ENCODE assay signal across 12 cellular contexts in the genomic region with DNA sequence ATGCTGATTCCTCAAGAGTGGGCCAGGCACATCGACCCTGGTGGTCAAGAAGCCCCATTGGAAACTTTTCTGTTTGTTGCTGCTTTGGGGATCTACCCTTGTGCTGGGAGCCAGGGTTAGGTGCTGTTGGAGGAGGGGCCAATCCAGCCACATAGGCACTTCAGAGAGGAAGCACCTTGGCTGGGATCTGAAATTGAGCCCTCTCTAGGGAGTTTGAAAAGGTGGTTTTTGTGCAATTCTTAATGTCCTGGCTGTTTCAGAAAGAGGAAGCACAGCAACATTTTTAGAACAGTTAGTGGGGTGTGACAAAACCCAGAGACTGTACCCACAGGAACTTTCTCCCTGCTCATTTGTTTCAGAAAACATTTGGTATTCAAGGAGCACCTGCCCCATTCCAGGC. TPM values are rescaled to one million over a fixed set of nuclear protein-coding genes. Genes with fewer than 3 reads are reported as not detected.
DNase-seq lines count a peak whose midpoint lies in the region; ATAC-seq and TF ChIP-seq lines count a peak whose summit lies in the region.
"Had no signal": no experiment of that assay in that cellular context is flagged by ENCODE, and none has a peak within 500 bp of the region (broad histone marks: within the 10 kb centered on the region; RNA-seq: fewer than 3 reads in every experiment).

No MANE protein-coding gene starts in this region.

- 0 out of 2 replicates have a peak overlapping the region, but pooled peaks have one; percentile 16 for H2AFZ ChIP-seq in Loucy (ENCODE audit: low read length)

- H3K27me3 ChIP-seq in Loucy (ENCODE audit: insufficient read depth, low read length, poor library complexity, severe bottlenecking) (no peaks in the 10 kb centered on the region), uterus (no peaks in the 10 kb centered on the region)
- H3K27me3 ChIP-seq: vagina had no signal

- H3K9me3 ChIP-seq in Loucy (ENCODE audit: insufficient read depth, low read depth, low read length) (no peaks in the 10 kb centered on the region), uterus (no peaks in the 10 kb centered on the region)
- H3K9me3 ChIP-seq: vagina had no signal

- intact Hi-C loops in uterus (cut with DNase I; ENCODE audit: low total_unique reads) = no loop called here

- H3K36me3 ChIP-seq in Loucy (ENCODE audit: insufficient read depth, low read length) = no peaks in the 10 kb centered on the region
- no peaks in the 10 kb centered on the region for H3K36me3 ChIP-seq in uterus
- H3K36me3 ChIP-seq: vagina had no signal

- TF ChIP-seq POLR2A in uterus (IDR thresholded peaks at IDR 0.05) = no peak

- DNase-seq in AML-193 (lab: John Stamatoyannopoulos, UW) = peak; percentile 86
- DNase-seq in activated CD8-positive, alpha-beta memory T cell treated with anti-CD3 and anti-CD28 coated beads, Interleukin-2, amount 50 U/mL, for 4 hours = no peak
- no peak for DNase-seq in central memory CD4-positive, alpha-beta T cell
- no peak for DNase-seq in NCI-H1105 (lab: John Stamatoyannopoulos, UW)
- DNase-seq in uterus = no peak
- DNase-seq: midbrain, NCI-H2107 had no signal

- H3K4me3 ChIP-seq in Loucy (ENCODE audit: low read length, poor library complexity, severe bottlenecking) (no peak overlapping the region), uterus (no peak overlapping the region)
- H3K4me3 ChIP-seq: vagina had no signal

- no peaks in the 10 kb centered on the region for H4K20me1 ChIP-seq in Loucy (ENCODE audit: insufficient read depth, low read length, poor library complexity, severe bottlenecking)

- peak overlapping the region; percentile 36 for H3K9ac ChIP-seq in Loucy (ENCODE audit: low read depth, low read length, poor library complexity, severe bottlenecking)

- no peak overlapping the region for H3K27ac ChIP-seq in uterus
- H3K27ac ChIP-seq: vagina had no signal

- H3F3A ChIP-seq in Loucy (ENCODE audit: low read depth) = no peaks in the 10 kb centered on the region

- H3K4me1 ChIP-seq in Loucy (ENCODE audit: insufficient read depth, low read length, poor library complexity, severe bottlenecking) = peaks cover 21% of the 10 kb centered on the region
- H3K4me1 ChIP-seq in uterus = no peaks in the 10 kb centered on the region

- peak; percentile 52 for ATAC-seq in GM19035 (IDR thresholded peaks at IDR 0.05; ENCODE audit: unreplicated experiment)
- peak; percentile 64 for ATAC-seq in HG02870 (IDR thresholded peaks at IDR 0.05; ENCODE audit: unreplicated experiment)

- TF ChIP-seq CTCF in Loucy (conservative IDR thresholded peaks at IDR 0.05; ENCODE audit: low read length) = no peak
- no peak for TF ChIP-seq CTCF in uterus (IDR thresholded peaks at IDR 0.05)

- H3K9me2 ChIP-seq in Loucy (replicated peaks; ENCODE audit: low read depth, low read length) = no peaks in the 10 kb centered on the region

- no peaks in the 10 kb centered on the region for H3K79me2 ChIP-seq in Loucy (ENCODE audit: insufficient read depth, low read length)

- H3K4me2 ChIP-seq in Loucy (ENCODE audit: low read depth, low read length, poor library complexity, severe bottlenecking) = peak overlapping the region; percentile 49

RNA-seq across cellular contexts. Expression of a gene that starts 17.2 kb away (rescaled TPM):
- 10 to 100 TPM in 1 of 4 donors, 1 to 10 TPM in 3; 4.1 to 13.9 (median 8.1) TPM for total RNA-seq in uterus
- total RNA-seq: fibroblast of villous mesenchyme had no signal

Comparison
In these comparisons a context has a peak if more than half of its experiments do, and no peak if none do; other contexts are left out.
1. DNase-seq: peak in AML-193 (2 of 2); none in activated CD8-positive, alpha-beta memory T cell treated with anti-CD3 and anti-CD28 coated beads, Interleukin-2, amount 50 U/mL, for 4 hours (single experiment), central memory CD4-positive, alpha-beta T cell (single experiment), NCI-H1105 (single experiment) and uterus (0 of 2).